1 cellular context compared by ENCODE assay signal in the genomic region with DNA sequence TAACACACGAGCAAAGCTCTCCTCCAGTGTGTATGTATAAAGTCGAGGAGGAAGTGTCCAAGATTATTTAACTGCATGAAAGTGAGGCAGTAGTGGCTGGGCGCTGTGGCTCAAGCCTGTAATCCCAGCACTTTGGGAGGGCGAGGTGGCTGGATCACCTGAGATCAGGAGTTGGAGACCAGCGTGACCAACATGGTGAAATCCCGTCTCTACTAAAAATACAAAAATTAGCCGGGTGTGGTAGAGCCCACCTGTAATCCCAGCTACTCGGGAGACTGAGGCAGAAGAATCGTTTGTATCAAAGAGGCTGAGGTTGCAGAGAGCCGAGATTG.
TF ChIP-seq lines count a peak whose summit lies in the region.

No MANE protein-coding gene starts in this region.

TF ChIP-seq in HCT116, 20 proteins besides CTCF, POLR2A, EP300 and RAD21 (continued from another document):
- TF ChIP-seq SRF (IDR thresholded peaks at IDR 0.05; ENCODE audit: low read depth): no peak
- no peak for TF ChIP-seq YY1 (IDR thresholded peaks at IDR 0.05; ENCODE audit: extremely low read depth, insufficient replicate concordance, low read depth, low read length)
- TF ChIP-seq CEBPB (IDR thresholded peaks at IDR 0.05; ENCODE audit: low read depth): no peak
TF ChIP-seq in HCT116: peak in this region for 0.
